1 cellular context compared by ENCODE assay signal in genomic region chr15:64151727-64152506, GRCh38.
TF ChIP-seq lines count a peak whose summit lies in the region.

Gene SNX22 (plus strand): TSS chr15:64151731. CDS start chr15:64151776, 45 bp downstream.

TF ChIP-seq in WTC11, 78 proteins besides CTCF, POLR2A, EP300 and RAD21 (continued from another document):
- 0 out of 2 replicates have a peak, but pooled peaks have one; percentile 39 for TF ChIP-seq E2F4 (CRISPR knock-in tag; IDR thresholded peaks at IDR 0.05; ENCODE audit: borderline replicate concordance, low read depth)
- TF ChIP-seq ZNF138 (CRISPR knock-in tag; conservative IDR thresholded peaks at IDR 0.05), result peak; percentile 35; the same call in 1 of the 2 replicates
- 0 out of 2 replicates have a peak, but pooled peaks have one; percentile 8 for TF ChIP-seq ZNF416 (CRISPR knock-in tag; IDR thresholded peaks at IDR 0.05)
- 0 out of 2 replicates have a peak, but pooled peaks have one; percentile 35 for TF ChIP-seq FOXK1 (CRISPR knock-in tag; IDR thresholded peaks at IDR 0.05)
- TF ChIP-seq KAT7 (CRISPR knock-in tag; IDR thresholded peaks at IDR 0.05; ENCODE audit: borderline replicate concordance), result 0 out of 2 replicates have a peak, but pooled peaks have one; percentile 38
- TF ChIP-seq ATF1 (CRISPR knock-in tag; IDR thresholded peaks at IDR 0.05), result no peak
- 0 out of 2 replicates have a peak, but pooled peaks have one; percentile 46 for TF ChIP-seq ZNF219 (CRISPR knock-in tag; IDR thresholded peaks at IDR 0.05; ENCODE audit: borderline replicate concordance)
- peak; percentile 72; the same call in 1 of the 2 replicates for TF ChIP-seq ZBTB21 (CRISPR knock-in tag; IDR thresholded peaks at IDR 0.05; ENCODE audit: borderline replicate concordance)
- no peak for TF ChIP-seq TCF7 (CRISPR knock-in tag; IDR thresholded peaks at IDR 0.05; ENCODE audit: low read depth)
- no peak for TF ChIP-seq CDX4 (CRISPR knock-in tag; IDR thresholded peaks at IDR 0.05; ENCODE audit: borderline replicate concordance)
- TF ChIP-seq STAT6 (CRISPR knock-in tag; conservative IDR thresholded peaks at IDR 0.05; ENCODE audit: low read depth), result no peak
- TF ChIP-seq FOXP1 (CRISPR knock-in tag; IDR thresholded peaks at IDR 0.05; ENCODE audit: borderline replicate concordance), result peak; percentile 56; the same call in 1 of the 2 replicates
- TF ChIP-seq TP53 (CRISPR knock-in tag; IDR thresholded peaks at IDR 0.05), result 0 out of 2 replicates have a peak, but pooled peaks have one; percentile 19
- no peak for TF ChIP-seq PRDM15 (CRISPR knock-in tag; IDR thresholded peaks at IDR 0.05)
- TF ChIP-seq MYBL2 (CRISPR knock-in tag; IDR thresholded peaks at IDR 0.05), result 0 out of 2 replicates have a peak, but pooled peaks have one; percentile 26
- TF ChIP-seq ZNF512 (CRISPR knock-in tag; IDR thresholded peaks at IDR 0.05; ENCODE audit: borderline replicate concordance), result no peak
- TF ChIP-seq FOXP4 (CRISPR knock-in tag; IDR thresholded peaks at IDR 0.05), result 0 out of 2 replicates have a peak, but pooled peaks have one; percentile 33
- TF ChIP-seq ZNF263 (CRISPR knock-in tag; IDR thresholded peaks at IDR 0.05; ENCODE audit: low read depth), result no peak
- peak; percentile 75; the same call in 1 of the 2 replicates for TF ChIP-seq HMGXB4 (CRISPR knock-in tag; IDR thresholded peaks at IDR 0.05)
